In the genomic region with DNA sequence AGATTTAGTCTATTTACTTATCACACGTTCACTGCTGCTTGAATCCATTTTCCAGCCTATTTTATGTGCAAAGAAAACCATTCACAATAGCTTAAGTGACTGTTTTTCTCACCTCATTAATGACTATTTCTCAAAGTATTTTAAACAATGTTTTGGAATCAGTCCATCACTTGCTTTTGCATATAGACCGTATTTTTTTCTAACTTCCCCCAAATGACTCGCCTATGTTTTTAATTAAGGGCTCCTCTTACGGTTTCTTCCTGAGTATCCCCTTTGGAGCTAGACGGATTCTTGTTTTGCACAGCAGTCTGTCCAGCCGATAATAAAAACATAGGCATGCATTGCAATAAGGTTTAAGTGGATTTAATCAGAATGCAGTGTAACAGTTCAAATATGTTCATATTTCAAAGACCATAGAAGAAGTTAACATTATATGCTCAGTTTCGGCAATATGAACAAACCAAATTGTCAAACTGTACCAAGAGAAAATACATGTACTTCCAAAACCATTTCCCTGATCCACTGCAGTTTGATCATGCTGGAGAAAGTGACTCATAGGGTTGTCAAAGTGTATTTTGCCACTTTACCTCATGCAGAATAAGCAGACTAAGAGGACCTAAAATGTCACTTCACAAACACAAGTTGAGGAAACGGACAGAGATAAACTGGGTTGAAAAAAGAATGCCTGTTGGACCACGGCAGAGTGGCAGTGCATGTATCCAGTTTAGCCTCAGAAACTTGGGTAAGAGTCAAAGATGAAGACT, we compare ENCODE assay signal across 21 cellular contexts.
DNase-seq lines count a peak whose midpoint lies in the region; ATAC-seq and TF ChIP-seq lines count a peak whose summit lies in the region.
"Had no signal": no experiment of that assay in that cellular context is flagged by ENCODE, and none has a peak within 500 bp of the region (broad histone marks: within the 10 kb centered on the region; RNA-seq: fewer than 3 reads in every experiment).

No MANE protein-coding gene starts in this region.

- POLR2A ChIA-PET in CD8-positive, alpha-beta T cell (lab: Charles Lee), result no interaction called here

- no peak for ATAC-seq in activated naive CD4-positive, alpha-beta T cell treated with anti-CD3 and anti-CD28 coated beads, Interleukin-2, amount 50 U/mL, for 72 hours
- no peak for ATAC-seq in CD8-positive, alpha-beta T cell
- ATAC-seq: gastroesophageal sphincter, upper lobe of right lung had no signal

- H3K9me3 Mint-ChIP-seq in activated naive CD4-positive, alpha-beta T cell treated with anti-CD3 and anti-CD28 coated beads, Interleukin-2, amount 50 U/mL, for 72 hours, result no peaks in the 10 kb centered on the region
- H3K9me3 Mint-ChIP-seq in CD8-positive, alpha-beta T cell, result no peaks in the 10 kb centered on the region
- H3K9me3 Mint-ChIP-seq: CD4-positive, alpha-beta memory T cell; endodermal cell; stimulated activated naive CD8-positive, alpha-beta T cell treated with anti-CD3 and anti-CD28 coated beads, Interleukin-15, Interleukin-2, amounts not matched to agents 100 ng/mL and 50 ng/mL, for 24 hours; T-helper 2 cell treated with Interferon-gamma antibody and Interleukin-4, amounts not matched to agents 5 μg/mL and 100 μg/mL, for 36 hours had no signal

- H3K27ac ChIP-seq in fibroblast of lung (ENCODE audit: insufficient read depth, low read length), result no peak overlapping the region
- no peak overlapping the region for H3K27ac ChIP-seq in CD8-positive, alpha-beta T cell (ENCODE audit: low read depth, low read length)
- H3K27ac ChIP-seq: gastroesophageal sphincter, left ventricle myocardium inferior, right atrium auricular region, upper lobe of right lung had no signal

- H3K4me3 Mint-ChIP-seq in CD8-positive, alpha-beta T cell, result no peak overlapping the region
- H3K4me3 Mint-ChIP-seq: CD4-positive, alpha-beta memory T cell; endodermal cell; stimulated activated naive CD8-positive, alpha-beta T cell treated with anti-CD3 and anti-CD28 coated beads, Interleukin-15, Interleukin-2, amounts not matched to agents 100 ng/mL and 50 ng/mL, for 24 hours; T-helper 2 cell treated with Interferon-gamma antibody and Interleukin-4, amounts not matched to agents 5 μg/mL and 100 μg/mL, for 36 hours had no signal

- H3K4me1 ChIP-seq in fibroblast of lung (ENCODE audit: control insufficient read depth, extremely low read depth, insufficient read depth, low read length), result peaks cover 3% of the 10 kb centered on the region
- H3K4me1 ChIP-seq in CD8-positive, alpha-beta T cell (ENCODE audit: insufficient read depth, low read length), result no peaks in the 10 kb centered on the region
- H3K4me1 ChIP-seq: left ventricle myocardium inferior, right atrium auricular region, upper lobe of right lung had no signal

- H3K36me3 ChIP-seq in fibroblast of lung (ENCODE audit: control insufficient read depth, insufficient read depth, low read length), result no peaks in the 10 kb centered on the region
- no peaks in the 10 kb centered on the region for H3K36me3 ChIP-seq in CD8-positive, alpha-beta T cell (ENCODE audit: insufficient read depth, low read length)
- H3K36me3 ChIP-seq: gastroesophageal sphincter, left ventricle myocardium inferior, right atrium auricular region, upper lobe of right lung had no signal

- H3K36me3 Mint-ChIP-seq in activated naive CD4-positive, alpha-beta T cell treated with anti-CD3 and anti-CD28 coated beads, Interleukin-2, amount 50 U/mL, for 72 hours, result no peaks in the 10 kb centered on the region
- H3K36me3 Mint-ChIP-seq in CD8-positive, alpha-beta T cell, result no peaks in the 10 kb centered on the region
- H3K36me3 Mint-ChIP-seq: CD4-positive, alpha-beta memory T cell had no signal

- intact Hi-C loops in CD8-positive, alpha-beta T cell (cut with DNase I, micrococcal nuclease), result no loop called here

- H3K27ac Mint-ChIP-seq in activated naive CD4-positive, alpha-beta T cell treated with anti-CD3 and anti-CD28 coated beads, Interleukin-2, amount 50 U/mL, for 72 hours, result no peak overlapping the region
- H3K27ac Mint-ChIP-seq in CD8-positive, alpha-beta T cell, result no peak overlapping the region
- H3K27ac Mint-ChIP-seq: CD4-positive, alpha-beta memory T cell; endodermal cell; stimulated activated naive CD8-positive, alpha-beta T cell treated with anti-CD3 and anti-CD28 coated beads, Interleukin-15, Interleukin-2, amounts not matched to agents 100 ng/mL and 50 ng/mL, for 24 hours; T-helper 2 cell treated with Interferon-gamma antibody and Interleukin-4, amounts not matched to agents 5 μg/mL and 100 μg/mL, for 36 hours had no signal

- no peak overlapping the region for H3K4me2 ChIP-seq in fibroblast of lung (ENCODE audit: extremely low read depth, insufficient read depth, low read length)

- H4K20me1 ChIP-seq in fibroblast of lung (ENCODE audit: control insufficient read depth, extremely low read depth, insufficient read depth, low read length), result no peaks in the 10 kb centered on the region

- H3K27me3 Mint-ChIP-seq in CD8-positive, alpha-beta T cell (ENCODE audit: low read depth), result peaks cover 6% of the 10 kb centered on the region

- no peak for TF ChIP-seq CTCF in fibroblast of lung (conservative IDR thresholded peaks at IDR 0.05 in 1 of 2, IDR thresholded peaks at IDR 0.05 in 1 of 2; ENCODE audit: low read depth in 1 of 2, low read length in 2 of 2)
- no peak for TF ChIP-seq CTCF in CD8-positive, alpha-beta T cell (IDR thresholded peaks at IDR 0.05)

- H2AFZ ChIP-seq in fibroblast of lung (ENCODE audit: low read length), result no peak overlapping the region

- no peaks in the 10 kb centered on the region for H3K9me3 ChIP-seq in fibroblast of lung (ENCODE audit: control insufficient read depth, insufficient read depth, low read depth, low read length)
- H3K9me3 ChIP-seq in CD8-positive, alpha-beta T cell (ENCODE audit: low read length), result no peaks in the 10 kb centered on the region
- H3K9me3 ChIP-seq: gastroesophageal sphincter, left ventricle myocardium inferior, right atrium auricular region, upper lobe of right lung had no signal

- CTCF ChIA-PET in CD8-positive, alpha-beta T cell (lab: Charles Lee), result interaction anchor here (0.9 kb wide), 1 partner anchor 12 kb away, joined by 3 read pairs; no protein-coding TSS in a partner anchor

- DNase-seq in ELR (ENCODE audit: low read depth) (peak; percentile 12), amniotic stem cell (lab: John Stamatoyannopoulos, UW) (peak; percentile 5), fibroblast of lung (ENCODE audit: low read depth in 2 of 2) (peak; percentile 27 to 64), non-pigmented ciliary epithelial cell (ENCODE audit: low read depth) (peak; percentile 20), AG08396 (ENCODE audit: low spot score) (no peak), NCI-H1092 (lab: John Stamatoyannopoulos, UW) (no peak)
- no peak for DNase-seq in activated naive CD4-positive, alpha-beta T cell treated with anti-CD3 and anti-CD28 coated beads, Interleukin-2, amount 50 U/mL, for 72 hours (ENCODE audit: low spot score in 2 of 2)
- no peak for DNase-seq in CD8-positive, alpha-beta T cell
- DNase-seq: CD4-positive, alpha-beta memory T cell; cerebellar nuclear complex; DND-41; endodermal cell; left ventricle myocardium inferior; NCI-H1092 treated with DMSO at 0.1 percent for 48 hours; NCI-H2081 treated with DMSO at 0.1 percent for 48 hours; NCI-H510A; upper lobe of right lung had no signal

- H3K79me2 ChIP-seq in fibroblast of lung (ENCODE audit: control insufficient read depth, insufficient read depth, low read length), result no peaks in the 10 kb centered on the region

- no peak overlapping the region for H3K9ac ChIP-seq in fibroblast of lung (ENCODE audit: insufficient read depth, low read length)

- no peaks in the 10 kb centered on the region for H3K27me3 ChIP-seq in fibroblast of lung (ENCODE audit: control insufficient read depth, insufficient read depth, low read length)
- H3K27me3 ChIP-seq in CD8-positive, alpha-beta T cell (ENCODE audit: insufficient read depth, low read length), result no peaks in the 10 kb centered on the region
- H3K27me3 ChIP-seq: gastroesophageal sphincter, right atrium auricular region, upper lobe of right lung had no signal

- H3K4me3 ChIP-seq in fibroblast of lung (replicated peaks in 1 of 4; ENCODE audit: control extremely low read depth in 1 of 4, insufficient read depth in 1 of 4, low read depth in 3 of 4, low read length in 4 of 4), result no peak overlapping the region
- H3K4me3 ChIP-seq in CD8-positive, alpha-beta T cell (ENCODE audit: low read depth, low read length), result no peak overlapping the region
- H3K4me3 ChIP-seq: gastroesophageal sphincter, left ventricle myocardium inferior, right atrium auricular region, upper lobe of right lung had no signal

- H3K4me1 Mint-ChIP-seq in CD8-positive, alpha-beta T cell (ENCODE audit: low read depth), result no peaks in the 10 kb centered on the region
- H3K4me1 Mint-ChIP-seq: CD4-positive, alpha-beta memory T cell had no signal

Comparison
In these comparisons a context has a peak if more than half of its experiments do, and no peak if none do; other contexts are left out.
1. DNase-seq: peak in ELR (single experiment), amniotic stem cell (single experiment), fibroblast of lung (2 of 2) and non-pigmented ciliary epithelial cell (single experiment); none in activated naive CD4-positive, alpha-beta T cell treated with anti-CD3 and anti-CD28 coated beads, Interleukin-2, amount 50 U/mL, for 72 hours (0 of 2), CD8-positive, alpha-beta T cell (0 of 7), AG08396 (single experiment) and NCI-H1092 (single experiment).